19 cellular contexts compared by ENCODE assay signal in genomic region chr3:11818033-11818432, GRCh38. TPM values are rescaled to one million over a fixed set of nuclear protein-coding genes. Genes with fewer than 3 reads are reported as not detected.
DNase-seq lines count a peak whose midpoint lies in the region; ATAC-seq and TF ChIP-seq lines count a peak whose summit lies in the region.
"Had no signal": no experiment of that assay in that cellular context is flagged by ENCODE, and none has a peak within 500 bp of the region (broad histone marks: within the 10 kb centered on the region; RNA-seq: fewer than 3 reads in every experiment).

No MANE protein-coding gene starts in this region.

- no peaks in the 10 kb centered on the region for H3K9me3 ChIP-seq in GM23248 (ENCODE audit: low read depth)
- H3K9me3 ChIP-seq in colonic mucosa = no peaks in the 10 kb centered on the region
- H3K9me3 ChIP-seq: gastroesophageal sphincter, right lobe of liver, suprapubic skin had no signal

- H3K4me3 Mint-ChIP-seq in neural crest cell = no peak overlapping the region
- no peak overlapping the region for H3K4me3 Mint-ChIP-seq in activated CD8-positive, alpha-beta memory T cell treated with anti-CD3 and anti-CD28 coated beads, Interleukin-2, amount 10 ng/mL, durations not matched to agents 7 days and 5 days

- H3K27ac Mint-ChIP-seq in neural crest cell (ENCODE audit: unreplicated experiment) = peak overlapping the region; percentile 36
- H3K27ac Mint-ChIP-seq in activated CD8-positive, alpha-beta memory T cell treated with anti-CD3 and anti-CD28 coated beads, Interleukin-2, amount 10 ng/mL, durations not matched to agents 7 days and 5 days = no peak overlapping the region

- peaks cover 7% of the 10 kb centered on the region for H3K36me3 Mint-ChIP-seq in neural crest cell (ENCODE audit: low read depth)
- H3K36me3 Mint-ChIP-seq in activated CD8-positive, alpha-beta memory T cell treated with anti-CD3 and anti-CD28 coated beads, Interleukin-2, amount 10 ng/mL, durations not matched to agents 7 days and 5 days = peaks cover 34% of the 10 kb centered on the region

- H3K9ac ChIP-seq in GM23248 (no peak overlapping the region), colonic mucosa (ENCODE audit: low read depth in 2 of 2, low read length in 2 of 2) (no peak overlapping the region)

- TF ChIP-seq CTCF in astrocyte of the spinal cord (IDR thresholded peaks at IDR 0.05; ENCODE audit: low read depth, low read length) = no peak
- TF ChIP-seq CTCF in neural crest cell (conservative IDR thresholded peaks at IDR 0.05) = no peak
- no peak for TF ChIP-seq CTCF in colonic mucosa (IDR thresholded peaks at IDR 0.05)

- no peak overlapping the region for H3K4me2 ChIP-seq in GM23248 (ENCODE audit: unreplicated experiment)

- H3K79me2 ChIP-seq in GM23248 (ENCODE audit: insufficient read depth) = no peaks in the 10 kb centered on the region

- H3K36me3 ChIP-seq in GM23248 (ENCODE audit: low read depth) = peaks cover 14% of the 10 kb centered on the region; the same call in 1 of the 2 replicates
- no peaks in the 10 kb centered on the region for H3K36me3 ChIP-seq in colonic mucosa

- H3K4me3 ChIP-seq in GM23248 (no peak overlapping the region), astrocyte of the spinal cord (ENCODE audit: low read depth, low read length) (no peak overlapping the region), colonic mucosa (no peak overlapping the region)
- H3K4me3 ChIP-seq: gastroesophageal sphincter, right lobe of liver, suprapubic skin had no signal

- no peaks in the 10 kb centered on the region for H3K9me2 ChIP-seq in GM23248 (ENCODE audit: insufficient read depth)

- intact Hi-C loops in colonic mucosa (cut with DNase I) = no loop called here

- ATAC-seq in activated CD8-positive, alpha-beta memory T cell treated with anti-CD3 and anti-CD28 coated beads, Interleukin-2, amount 10 ng/mL, durations not matched to agents 7 days and 5 days = no peak
- ATAC-seq: gastroesophageal sphincter, right lobe of liver had no signal

- DNase-seq in GM23248 = peak; percentile 21
- DNase-seq in NCI-H146 treated with DMSO at 0.1 percent for 48 hours (lab: John Stamatoyannopoulos, UW; ENCODE audit: unreplicated experiment) = peak; percentile 63
- peak; percentile 10 for DNase-seq in astrocyte of the spinal cord (ENCODE audit: low read depth, low spot score)
- DNase-seq in neural crest cell (ENCODE audit: low read depth, low spot score) = no peak
- DNase-seq in HCEC 1CT = no peak
- no peak for DNase-seq in activated CD8-positive, alpha-beta memory T cell treated with anti-CD3 and anti-CD28 coated beads, Interleukin-2, amount 10 ng/mL, durations not matched to agents 7 days and 5 days
- DNase-seq in colonic mucosa = no peak
- DNase-seq: activated CD4-positive, alpha-beta T cell treated with anti-CD3 and anti-CD28 coated beads for 48 hours; activated naive CD4-positive, alpha-beta T cell treated with anti-CD3 and anti-CD28 coated beads, Interleukin-2, amount 50 U/mL, for 16 hours; activated T-cell treated with anti-CD3 and anti-CD28 coated beads for 4 hours; C1 segment of cervical spinal cord; DMS53; NCI-H1436 treated with DMSO at 0.1 percent for 48 hours; nucleus accumbens; right lobe of liver; RPMI8226; stimulated activated CD4-positive, alpha-beta T cell treated with anti-CD3 and anti-CD28 coated beads, Interleukin-2, amount 100 ng/mL, for 24 hours had no signal

- H3K4me1 ChIP-seq in GM23248 (ENCODE audit: insufficient read depth) (peaks cover 17% of the 10 kb centered on the region), colonic mucosa (no peaks in the 10 kb centered on the region)
- H3K4me1 ChIP-seq: right lobe of liver had no signal

- no peaks in the 10 kb centered on the region for H3K27me3 Mint-ChIP-seq in neural crest cell (ENCODE audit: low read depth)
- no peaks in the 10 kb centered on the region for H3K27me3 Mint-ChIP-seq in activated CD8-positive, alpha-beta memory T cell treated with anti-CD3 and anti-CD28 coated beads, Interleukin-2, amount 10 ng/mL, durations not matched to agents 7 days and 5 days

- H3K27me3 ChIP-seq in GM23248 (replicated peaks; ENCODE audit: insufficient read depth) = no peaks in the 10 kb centered on the region
- H3K27me3 ChIP-seq in colonic mucosa = no peaks in the 10 kb centered on the region
- H3K27me3 ChIP-seq: gastroesophageal sphincter, right lobe of liver, suprapubic skin had no signal

- CTCF ChIA-PET in activated CD8-positive, alpha-beta memory T cell treated with anti-CD3 and anti-CD28 coated beads, Interleukin-2, amount 10 ng/mL, durations not matched to agents 7 days and 5 days (lab: Charles Lee) = interaction anchor here (1.1 to 1.7 kb wide), 3 partner anchors 14 to 193 kb away, joined by 3 to 6 read pairs (median 3); partner anchors contain the start of gene TAMM41

- in situ Hi-C loops in GM23248 (cut with MboI) = no loop called here
- in situ Hi-C loops in astrocyte of the spinal cord (cut with HindIII; ENCODE audit: low sequenced_read_pairs) = no loop called here

- no peaks in the 10 kb centered on the region for H3K9me3 Mint-ChIP-seq in neural crest cell
- H3K9me3 Mint-ChIP-seq in activated CD8-positive, alpha-beta memory T cell treated with anti-CD3 and anti-CD28 coated beads, Interleukin-2, amount 10 ng/mL, durations not matched to agents 7 days and 5 days (ENCODE audit: low read depth) = no peaks in the 10 kb centered on the region

- H3K27ac ChIP-seq in GM23248 (no peak overlapping the region), colonic mucosa (no peak overlapping the region)
- H3K27ac ChIP-seq: right lobe of liver, suprapubic skin had no signal

- no peak overlapping the region for H2AFZ ChIP-seq in GM23248

- H3K4me1 Mint-ChIP-seq in neural crest cell = peaks cover 4% of the 10 kb centered on the region
- H3K4me1 Mint-ChIP-seq in activated CD8-positive, alpha-beta memory T cell treated with anti-CD3 and anti-CD28 coated beads, Interleukin-2, amount 10 ng/mL, durations not matched to agents 7 days and 5 days = peaks cover 38% of the 10 kb centered on the region

- H3F3A ChIP-seq in GM23248 (ENCODE audit: insufficient read depth) = peaks cover 16% of the 10 kb centered on the region

- H4K20me1 ChIP-seq in GM23248 (ENCODE audit: insufficient read depth) = 0 out of 2 replicates have a peak, but pooled peaks cover 5% of the 10 kb centered on the region

- WGBS in GM23248 (ENCODE audit: low coverage in 1 of 2, low lambda C conversion rate in 2 of 2, missing lambda C conversion rate in 2 of 2), 2 experiments = 69 to 71% methylated on average over 5 of the region's 5 CpGs

RNA-seq across cellular contexts. Expression of gene TAMM41, which starts 28.7 kb away (rescaled TPM):
- total RNA-seq in GM23248 (2014; rRNA removed; shearing (Covaris generic)) = 4.6 and 8.2 TPM in 2 replicates
- polyA plus RNA-seq in GM23248 (2016; fragmentation: Nextera tagmentation; extraction: Ambion mirVana) = 14.3 and 18.1 TPM in 2 replicates
- total RNA-seq in neural crest cell (23.6 and 24.5 TPM in 2 replicates), colonic mucosa (10 to 100 TPM; 12.7 to 20.5 TPM)
- total RNA-seq in activated CD8-positive, alpha-beta memory T cell treated with anti-CD3 and anti-CD28 coated beads, Interleukin-2, amount 10 ng/mL, durations not matched to agents 7 days and 5 days = 10 to 100 TPM; 19.5 to 20.4 TPM

Comparison
In these comparisons a context has a peak if more than half of its experiments do, and no peak if none do; other contexts are left out.
1. DNase-seq: peak in GM23248 (single experiment), NCI-H146 treated with DMSO at 0.1 percent for 48 hours (single experiment) and astrocyte of the spinal cord (single experiment); none in neural crest cell (single experiment), HCEC 1CT (single experiment), activated CD8-positive, alpha-beta memory T cell treated with anti-CD3 and anti-CD28 coated beads, Interleukin-2, amount 10 ng/mL, durations not matched to agents 7 days and 5 days (single experiment) and colonic mucosa (single experiment).